Comparison of ENCODE assay signal across 21 cellular contexts in the genomic region with DNA sequence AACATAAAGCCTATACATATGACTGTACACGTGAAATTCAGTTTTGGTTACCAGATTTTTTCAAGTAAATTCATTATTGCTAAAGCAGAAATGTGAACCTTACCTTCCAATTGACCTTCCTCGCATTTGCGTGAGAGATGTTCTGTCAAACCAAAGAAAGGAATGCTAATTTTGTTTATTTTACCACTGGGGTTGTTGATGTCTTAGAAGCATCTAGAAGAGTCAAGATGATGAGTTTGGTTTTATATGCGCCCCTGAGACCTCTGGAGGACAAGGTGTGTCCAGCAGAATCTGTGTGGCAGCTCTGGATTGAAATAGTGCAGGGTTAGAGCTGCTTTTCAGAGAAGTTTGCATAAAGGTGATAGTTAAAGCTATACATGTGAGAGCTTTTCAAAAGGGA. TPM values are rescaled to one million over a fixed set of nuclear protein-coding genes. Genes with fewer than 3 reads are reported as not detected.
DNase-seq lines count a peak whose midpoint lies in the region; ATAC-seq and TF ChIP-seq lines count a peak whose summit lies in the region.
"Had no signal": no experiment of that assay in that cellular context is flagged by ENCODE, and none has a peak within 500 bp of the region (broad histone marks: within the 10 kb centered on the region; RNA-seq: fewer than 3 reads in every experiment).

No MANE protein-coding gene starts in this region.

- CTCF ChIA-PET in activated naive CD4-positive, alpha-beta T cell treated with anti-CD3 and anti-CD28 coated beads, Interleukin-2, amount 10 ng/mL, durations not matched to agents 7 days and 5 days (lab: Charles Lee) = interaction anchor here (1.0 to 1.2 kb wide), 2 partner anchors 10 to 16 kb away, joined by 3 read pairs; no protein-coding TSS in a partner anchor

- WGBS in esophagus squamous epithelium, 2 donors = 59 to 87% methylated on average over 4 of the region's 4 CpGs

- intact Hi-C loops in esophagus squamous epithelium (cut with DNase I) (no loop called here), colonic mucosa (cut with DNase I) (no loop called here)

- H3K9ac ChIP-seq in colonic mucosa (ENCODE audit: low read depth in 2 of 2, low read length in 2 of 2) = no peak overlapping the region

- no peaks in the 10 kb centered on the region for H3K9me3 Mint-ChIP-seq in activated naive CD4-positive, alpha-beta T cell treated with anti-CD3 and anti-CD28 coated beads, Interleukin-2, amount 10 ng/mL, durations not matched to agents 7 days and 5 days
- H3K9me3 Mint-ChIP-seq: activated CD4-positive, alpha-beta memory T cell treated with anti-CD3 and anti-CD28 coated beads for 36 hours; H9; stimulated activated effector memory CD8-positive, alpha-beta T cell treated with anti-CD3 and anti-CD28 coated beads, Interleukin-12 subunit alpha, Interleukin-12 subunit beta, amount 100 ng/mL, for 72 hours; T-helper 1 cell treated with Interleukin-12 subunit alpha and Interleukin-12 subunit beta and Interleukin-4 antibody, amounts not matched to agents 30 μg/mL and 1 μg/mL, for 36 hours had no signal

- no peak for ATAC-seq in thoracic aorta (ENCODE audit: insufficient number of reproducible peaks, low FRiP score, low read depth)
- ATAC-seq: HepG2; stimulated activated effector memory CD8-positive, alpha-beta T cell treated with anti-CD3 and anti-CD28 coated beads, Interleukin-12 subunit alpha, Interleukin-12 subunit beta, amount 100 ng/mL, for 72 hours had no signal

- H3K4me1 ChIP-seq in thoracic aorta (ENCODE audit: control insufficient read depth in 1 of 2, low read depth in 2 of 2) (peaks cover 24 to 48% of the 10 kb centered on the region in 2 donors), esophagus squamous epithelium (peaks cover 0 to 16% (median 6%) of the 10 kb centered on the region in 3 donors), colonic mucosa (no peaks in the 10 kb centered on the region)

- H3K9me3 ChIP-seq in thoracic aorta (no peaks in the 10 kb centered on the region), esophagus squamous epithelium (no peaks in the 10 kb centered on the region), colonic mucosa (no peaks in the 10 kb centered on the region)
- H3K9me3 ChIP-seq: BE2C, esophagus muscularis mucosa, right lobe of liver, tibial nerve had no signal

- no peak for TF ChIP-seq POLR2A in esophagus squamous epithelium (IDR thresholded peaks at IDR 0.05)

- TF ChIP-seq CTCF in VCaP (conservative IDR thresholded peaks at IDR 0.05) (no peak), thoracic aorta (IDR thresholded peaks at IDR 0.05) (no peak), esophagus squamous epithelium (IDR thresholded peaks at IDR 0.05) (no peak), colonic mucosa (IDR thresholded peaks at IDR 0.05) (no peak)

- peak overlapping the region; percentile 4 for H3K4me3 ChIP-seq in thoracic aorta
- H3K4me3 ChIP-seq in esophagus squamous epithelium = no peak overlapping the region
- H3K4me3 ChIP-seq in colonic mucosa = no peak overlapping the region
- H3K4me3 ChIP-seq: esophagus muscularis mucosa, right lobe of liver, tibial nerve had no signal

- no peaks in the 10 kb centered on the region for H3K4me1 Mint-ChIP-seq in activated naive CD4-positive, alpha-beta T cell treated with anti-CD3 and anti-CD28 coated beads, Interleukin-2, amount 10 ng/mL, durations not matched to agents 7 days and 5 days

- peaks cover 11% of the 10 kb centered on the region for H3K36me3 Mint-ChIP-seq in activated naive CD4-positive, alpha-beta T cell treated with anti-CD3 and anti-CD28 coated beads, Interleukin-2, amount 10 ng/mL, durations not matched to agents 7 days and 5 days

- no peaks in the 10 kb centered on the region for H3K27me3 ChIP-seq in thoracic aorta (replicated peaks; ENCODE audit: insufficient read depth)
- no peaks in the 10 kb centered on the region for H3K27me3 ChIP-seq in esophagus squamous epithelium
- no peaks in the 10 kb centered on the region for H3K27me3 ChIP-seq in colonic mucosa
- H3K27me3 ChIP-seq: BE2C, esophagus muscularis mucosa, right lobe of liver, tibial nerve had no signal

- DNase-seq in activated naive CD4-positive, alpha-beta T cell treated with anti-CD3 and anti-CD28 coated beads, Interleukin-2, amount 10 ng/mL, durations not matched to agents 7 days and 5 days = no peak
- no peak for DNase-seq in activated naive CD4-positive, alpha-beta T cell (lab: John Stamatoyannopoulos, UW)
- DNase-seq in foreskin melanocyte = peak; percentile 2
- DNase-seq in thoracic aorta (ENCODE audit: low spot score) = no peak
- no peak for DNase-seq in NCI-H187 (lab: John Stamatoyannopoulos, UW)
- no peak for DNase-seq in esophagus squamous epithelium (lab: John Stamatoyannopoulos, UW)
- no peak for DNase-seq in colonic mucosa
- DNase-seq: activated CD4-positive, alpha-beta memory T cell treated with anti-CD3 and anti-CD28 coated beads for 36 hours; activated naive CD4-positive, alpha-beta T cell treated with anti-CD3 and anti-CD28 coated beads, Interleukin-2, amount 50 U/mL, for 16 hours; activated T-cell treated with anti-CD3 and anti-CD28 coated beads for 4 hours; H9; NCI-H748 treated with DMSO at 0.1 percent for 48 hours; SIG-M5 had no signal

- H3K4me3 Mint-ChIP-seq in activated naive CD4-positive, alpha-beta T cell treated with anti-CD3 and anti-CD28 coated beads, Interleukin-2, amount 10 ng/mL, durations not matched to agents 7 days and 5 days = no peak overlapping the region
- H3K4me3 Mint-ChIP-seq: activated CD4-positive, alpha-beta memory T cell treated with anti-CD3 and anti-CD28 coated beads for 36 hours; H9; stimulated activated effector memory CD8-positive, alpha-beta T cell treated with anti-CD3 and anti-CD28 coated beads, Interleukin-12 subunit alpha, Interleukin-12 subunit beta, amount 100 ng/mL, for 72 hours; T-helper 1 cell treated with Interleukin-12 subunit alpha and Interleukin-12 subunit beta and Interleukin-4 antibody, amounts not matched to agents 30 μg/mL and 1 μg/mL, for 36 hours had no signal

- H3K27ac Mint-ChIP-seq in activated naive CD4-positive, alpha-beta T cell treated with anti-CD3 and anti-CD28 coated beads, Interleukin-2, amount 10 ng/mL, durations not matched to agents 7 days and 5 days = peak overlapping the region; percentile 11
- H3K27ac Mint-ChIP-seq: activated CD4-positive, alpha-beta memory T cell treated with anti-CD3 and anti-CD28 coated beads for 36 hours; H9; T-helper 1 cell treated with Interleukin-12 subunit alpha and Interleukin-12 subunit beta and Interleukin-4 antibody, amounts not matched to agents 30 μg/mL and 1 μg/mL, for 36 hours had no signal

- H3K36me3 ChIP-seq in thoracic aorta = no peaks in the 10 kb centered on the region
- H3K36me3 ChIP-seq in esophagus squamous epithelium = peaks cover 0 to 50% (median 4%) of the 10 kb centered on the region in 3 donors
- H3K36me3 ChIP-seq in colonic mucosa = no peaks in the 10 kb centered on the region
- H3K36me3 ChIP-seq: BE2C, right lobe of liver had no signal

- H3K27ac ChIP-seq in VCaP (peak overlapping the region; percentile 82), thoracic aorta (peak overlapping the region; percentile 51 to 80), esophagus squamous epithelium (no peak overlapping the region), colonic mucosa (no peak overlapping the region)
- H3K27ac ChIP-seq: esophagus muscularis mucosa, right lobe of liver had no signal

- no peaks in the 10 kb centered on the region for H3K27me3 Mint-ChIP-seq in activated naive CD4-positive, alpha-beta T cell treated with anti-CD3 and anti-CD28 coated beads, Interleukin-2, amount 10 ng/mL, durations not matched to agents 7 days and 5 days
- H3K27me3 Mint-ChIP-seq: activated CD4-positive, alpha-beta memory T cell treated with anti-CD3 and anti-CD28 coated beads for 36 hours had no signal

RNA-seq across cellular contexts. Expression of a gene that starts 48.4 kb away (rescaled TPM):
- total RNA-seq in thoracic aorta (10 to 100 TPM; 30.4 to 36.4 TPM), esophagus squamous epithelium (10 to 100 TPM in 1 of 4 donors, 1 to 10 TPM in 3; 5.9 to 14.3 (median 8.8) TPM), colonic mucosa (10 to 100 TPM; 11.2 to 16.2 TPM)

Comparison
In these comparisons a context has a peak if more than half of its experiments do, and no peak if none do; other contexts are left out.
1. H3K27ac ChIP-seq: peak in VCaP (single experiment) and thoracic aorta (2 of 2); none in esophagus squamous epithelium (0 of 4) and colonic mucosa (single experiment).